16 cellular contexts compared by ENCODE assay signal in the genomic region with DNA sequence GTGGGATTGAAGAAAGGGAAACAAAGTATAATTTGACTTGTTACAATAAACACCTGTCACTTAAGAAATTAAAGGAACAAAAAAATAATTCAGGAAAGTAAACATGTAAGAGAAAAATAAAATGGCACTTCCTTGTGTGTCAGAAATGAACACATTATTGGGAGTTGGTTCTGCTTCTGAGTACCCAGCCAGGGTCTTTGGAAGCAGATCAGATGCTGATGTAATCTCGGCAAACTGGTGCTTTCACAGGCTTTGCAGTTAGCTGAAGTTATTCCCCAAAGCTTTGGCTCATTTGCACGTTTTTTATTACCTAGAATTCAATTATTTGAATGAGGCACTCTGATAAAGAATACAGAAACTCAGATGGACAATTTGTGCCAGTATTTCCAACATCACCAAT. TPM values are rescaled to one million over a fixed set of nuclear protein-coding genes. Genes with fewer than 3 reads are reported as not detected.
DNase-seq lines count a peak whose midpoint lies in the region; ATAC-seq and TF ChIP-seq lines count a peak whose summit lies in the region.
"Had no signal": no experiment of that assay in that cellular context is flagged by ENCODE, and none has a peak within 500 bp of the region (broad histone marks: within the 10 kb centered on the region; RNA-seq: fewer than 3 reads in every experiment).

No MANE protein-coding gene starts in this region.

- POLR2A ChIA-PET in Caco-2 (lab: Charles Lee) = no interaction called here

- no peak overlapping the region for H3K27ac Mint-ChIP-seq in Caco-2 (ENCODE audit: unreplicated experiment)
- H3K27ac Mint-ChIP-seq: CD14-positive monocyte, T-cell had no signal

- no peaks in the 10 kb centered on the region for H3K36me3 Mint-ChIP-seq in Caco-2 (ENCODE audit: insufficient read depth, unreplicated experiment)
- H3K36me3 Mint-ChIP-seq: CD14-positive monocyte, T-cell had no signal

- H3K27me3 Mint-ChIP-seq in Caco-2 (ENCODE audit: insufficient read depth, unreplicated experiment) = peaks cover 3% of the 10 kb centered on the region
- H3K27me3 Mint-ChIP-seq: T-cell had no signal

- H3K27me3 ChIP-seq in MG63 (no peaks in the 10 kb centered on the region), Caco-2 (replicated peaks; ENCODE audit: control insufficient read depth, insufficient read depth, low read length) (no peaks in the 10 kb centered on the region)

- intact Hi-C loops in Caco-2 (cut with micrococcal nuclease; ENCODE audit: unreplicated experiment) = no loop called here

- H3K4me3 Mint-ChIP-seq in Caco-2 (ENCODE audit: unreplicated experiment) = no peak overlapping the region
- H3K4me3 Mint-ChIP-seq: CD14-positive monocyte, T-cell had no signal

- DNase-seq in D341Med (ENCODE audit: low spot score) (peak; percentile 41), MG63 (peak; percentile 1), NCI-H82 (lab: John Stamatoyannopoulos, UW) (peak; percentile 70), cerebellar cortex (ENCODE audit: low spot score) (peak; percentile 73), NCI-H2107 (lab: John Stamatoyannopoulos, UW) (no peak), Caco-2 (no peak)
- DNase-seq: ACHN, GOT3, NCI-H1105 treated with DMSO at 0.1 percent for 48 hours, NCI-H1694, NCI-H226, NCI-H774, T-cell had no signal

- no peak for TF ChIP-seq CTCF in Caco-2 (IDR thresholded peaks at IDR 0.05; ENCODE audit: insufficient read depth in 1 of 2, low read depth in 1 of 2, low read length in 1 of 2, severe bottlenecking in 1 of 2, unreplicated experiment in 1 of 2)

- no peak for ATAC-seq in HG02642 (IDR thresholded peaks at IDR 0.05; ENCODE audit: poor library complexity, unreplicated experiment)
- ATAC-seq: K562, T-cell had no signal

- H3K4me1 ChIP-seq in Caco-2 = no peaks in the 10 kb centered on the region

- no peaks in the 10 kb centered on the region for H3K4me1 Mint-ChIP-seq in Caco-2 (ENCODE audit: low read depth, unreplicated experiment)
- H3K4me1 Mint-ChIP-seq: CD14-positive monocyte, T-cell had no signal

- no peak overlapping the region for H3K4me3 ChIP-seq in MG63
- H3K4me3 ChIP-seq in Caco-2 (ENCODE audit: low read depth, low read length) = no peak overlapping the region
- H3K4me3 ChIP-seq: K562 had no signal

- BruUV-seq in Caco-2 (replicated peaks; lab: Mats Ljungman, UMichigan) = no TSS peak

- H3K36me3 ChIP-seq in MG63 (no peaks in the 10 kb centered on the region), Caco-2 (ENCODE audit: control insufficient read depth, insufficient read depth, low read length) (no peaks in the 10 kb centered on the region)

- H3K9me3 ChIP-seq in MG63 (no peaks in the 10 kb centered on the region), Caco-2 (no peaks in the 10 kb centered on the region)

- H3K9me3 Mint-ChIP-seq in Caco-2 (ENCODE audit: unreplicated experiment) = no peaks in the 10 kb centered on the region

- CTCF ChIA-PET in Caco-2 (lab: Charles Lee) = no interaction called here

RNA-seq across cellular contexts. Expression of gene CDH18, which starts 10.9 kb away (rescaled TPM):
- 18.8 and 25.4 TPM in 2 replicates for total RNA-seq in MG63 (2014; rRNA removed; shearing (Covaris generic); ENCODE audit: low replicate concordance)
- 0.32 and 0.86 TPM in 2 replicates for total RNA-seq in Caco-2 (2022)
- total RNA-seq: T-cell had no signal

Comparison
In these comparisons a context has a peak if more than half of its experiments do, and no peak if none do; other contexts are left out.
1. DNase-seq: peak in D341Med (single experiment), MG63 (single experiment), NCI-H82 (single experiment) and cerebellar cortex (single experiment); none in NCI-H2107 (single experiment) and Caco-2 (0 of 2).
2. RNA of gene CDH18, which starts 10.9 kb away (total RNA-seq): 18.8 to 25.4 TPM in MG63; 0.32 to 0.86 TPM in Caco-2; every median in the first group is over 10 times any median in the second.